In the genomic region with DNA sequence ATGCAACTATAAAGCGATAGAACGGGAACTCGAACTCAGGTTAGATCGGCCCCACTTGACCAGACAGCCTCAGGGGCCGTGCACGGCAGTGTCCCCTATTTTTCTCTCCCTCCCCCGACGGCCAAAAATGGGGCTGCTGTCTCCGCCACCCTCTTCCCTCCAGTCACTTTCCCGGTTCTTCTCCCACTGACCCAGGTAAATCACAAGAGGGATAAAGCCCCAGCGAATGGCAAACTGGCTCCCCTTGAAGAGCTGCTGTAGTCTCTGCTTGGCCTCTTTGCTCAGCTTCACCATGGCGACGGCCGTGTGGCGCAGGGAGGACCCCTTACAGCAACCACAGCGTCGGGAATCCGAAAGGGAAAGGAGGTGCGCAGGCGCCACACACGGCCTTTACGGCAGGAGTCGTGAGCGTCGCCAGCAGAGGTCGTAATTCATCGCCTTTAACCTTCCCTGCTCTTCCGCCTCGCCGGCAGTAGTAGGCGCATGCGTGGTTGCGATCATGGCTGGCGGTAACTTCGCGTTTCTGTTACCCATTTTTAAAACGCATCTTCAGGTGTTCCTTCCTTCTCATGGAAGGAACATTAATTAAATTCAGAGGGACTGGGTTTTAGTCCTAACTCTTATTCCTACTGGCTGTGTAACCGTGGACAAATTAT, we compare ENCODE assay signal across 8 cellular contexts. TPM values are rescaled to one million over a fixed set of nuclear protein-coding genes. Genes with fewer than 3 reads are reported as not detected.
DNase-seq lines count a peak whose midpoint lies in the region; ATAC-seq and TF ChIP-seq lines count a peak whose summit lies in the region.

A gene (minus strand): TSS at position 364 of the 656 bp plus-strand sequence. CDS start 70 bp downstream, at position 294.

- 0% methylated on average over 3 to 26 of the region's 38 CpGs for WGBS in gastroesophageal sphincter (ENCODE audit: low coverage in 1 of 2), 2 donors

- H3K9ac ChIP-seq in SK-N-MC (ENCODE audit: insufficient read length), result peak within 1 kb of the TSS; percentile 86

- H3K4me3 ChIP-seq in GM06990 (replicated peaks; ENCODE audit: low read depth, low read length) (peak within 1 kb of the TSS; percentile 81), NB4 (ENCODE audit: low read depth, low read length) (peak within 1 kb of the TSS; percentile 97), SK-N-MC (peak within 1 kb of the TSS; percentile 90), gastroesophageal sphincter (peak within 1 kb of the TSS; percentile 89 to 99), neutrophil (ENCODE audit: low read depth in 1 of 2, low read length in 1 of 2) (peak within 1 kb of the TSS; percentile 90 to 99)

- peak within 1 kb of the TSS; percentile 97 for H3K4me3 Mint-ChIP-seq in HFFc6
- H3K4me3 Mint-ChIP-seq in activated naive CD4-positive, alpha-beta T cell treated with anti-CD3 and anti-CD28 coated beads, Interleukin-2, amount 10 ng/mL, durations not matched to agents 7 days and 5 days, result peak within 1 kb of the TSS; percentile 99

- peaks cover 32% of the 10 kb centered on the region for H3K36me3 Mint-ChIP-seq in HFFc6 (ENCODE audit: low read depth)
- H3K36me3 Mint-ChIP-seq in activated naive CD4-positive, alpha-beta T cell treated with anti-CD3 and anti-CD28 coated beads, Interleukin-2, amount 10 ng/mL, durations not matched to agents 7 days and 5 days, result peaks cover 16% of the 10 kb centered on the region

- DNase-seq in GM06990 (ENCODE audit: extremely low read depth, insufficient read length) (peak; percentile 92), HFFc6 (peak; percentile 90), NB4 (ENCODE audit: low read depth) (peak; percentile 99), SK-N-MC (ENCODE audit: low read depth, low spot score) (peak; percentile 86), substantia nigra (lab: John Stamatoyannopoulos, UW) (peak; percentile 29 to 91 (median 79))
- DNase-seq in activated naive CD4-positive, alpha-beta T cell treated with anti-CD3 and anti-CD28 coated beads, Interleukin-2, amount 10 ng/mL, durations not matched to agents 7 days and 5 days, result peak; percentile 91

- TF ChIP-seq POLR2A in NB4 (IDR thresholded peaks at IDR 0.05; ENCODE audit: extremely low read depth, insufficient read length), result peak; percentile 91
- TF ChIP-seq POLR2A in gastroesophageal sphincter (IDR thresholded peaks at IDR 0.05), result peak; percentile 37 to 59

- peak within 1 kb of the TSS; percentile 98 for H3K27ac Mint-ChIP-seq in HFFc6
- peak within 1 kb of the TSS; percentile 92 for H3K27ac Mint-ChIP-seq in activated naive CD4-positive, alpha-beta T cell treated with anti-CD3 and anti-CD28 coated beads, Interleukin-2, amount 10 ng/mL, durations not matched to agents 7 days and 5 days

- H3K27me3 Mint-ChIP-seq in HFFc6 (ENCODE audit: insufficient read depth), result no peaks in the 10 kb centered on the region; the same call in none of the 2 replicates
- H3K27me3 Mint-ChIP-seq in activated naive CD4-positive, alpha-beta T cell treated with anti-CD3 and anti-CD28 coated beads, Interleukin-2, amount 10 ng/mL, durations not matched to agents 7 days and 5 days, result peaks cover 28% of the 10 kb centered on the region

- no peaks in the 10 kb centered on the region for H3K27me3 ChIP-seq in GM06990 (replicated peaks; ENCODE audit: control insufficient read depth, insufficient read depth, low read length)
- H3K27me3 ChIP-seq in gastroesophageal sphincter, result peaks cover 1% of the 10 kb centered on the region
- H3K27me3 ChIP-seq in neutrophil, result peaks cover 48% of the 10 kb centered on the region

- ATAC-seq in gastroesophageal sphincter, result peak; percentile 95

- H3K27ac ChIP-seq in SK-N-MC (peak within 1 kb of the TSS; percentile 42; the same call in 1 of the 2 replicates), gastroesophageal sphincter (peak within 1 kb of the TSS; percentile 82 to 90 (median 86)), neutrophil (peak within 1 kb of the TSS; percentile 68), substantia nigra (ENCODE audit: low read depth, low read length, poor library complexity, severe bottlenecking) (peak within 1 kb of the TSS; percentile 82)

- H3K9me3 ChIP-seq in SK-N-MC (ENCODE audit: low read depth, low read length) (no peaks in the 10 kb centered on the region), gastroesophageal sphincter (no peaks in the 10 kb centered on the region), neutrophil (no peaks in the 10 kb centered on the region)

- H3K4me1 ChIP-seq in gastroesophageal sphincter, result peaks cover 0 to 37% (median 8%) of the 10 kb centered on the region in 3 donors
- peaks cover 9 to 17% of the 10 kb centered on the region in 2 experiments for H3K4me1 ChIP-seq in neutrophil (ENCODE audit: control insufficient read depth in 1 of 2, insufficient read depth in 1 of 2, low read depth in 1 of 2, low read length in 1 of 2)

- TF ChIP-seq CTCF in GM06990 (IDR thresholded peaks at IDR 0.05; ENCODE audit: insufficient read depth, low read length, poor library complexity, severe bottlenecking) (peak; percentile 26), HFFc6 (IDR thresholded peaks at IDR 0.05) (peak; percentile 82), NB4 (IDR thresholded peaks at IDR 0.05; ENCODE audit: low read depth, low read length) (no peak), gastroesophageal sphincter (IDR thresholded peaks at IDR 0.05) (peak; percentile 31 to 83 (median 70)), neutrophil (IDR thresholded peaks at IDR 0.05) (peak; percentile 76)

- peaks cover 36% of the 10 kb centered on the region for H3K4me1 Mint-ChIP-seq in HFFc6 (ENCODE audit: low read depth)
- peaks cover 37% of the 10 kb centered on the region for H3K4me1 Mint-ChIP-seq in activated naive CD4-positive, alpha-beta T cell treated with anti-CD3 and anti-CD28 coated beads, Interleukin-2, amount 10 ng/mL, durations not matched to agents 7 days and 5 days

- no peaks in the 10 kb centered on the region for H3K9me3 Mint-ChIP-seq in HFFc6
- no peaks in the 10 kb centered on the region for H3K9me3 Mint-ChIP-seq in activated naive CD4-positive, alpha-beta T cell treated with anti-CD3 and anti-CD28 coated beads, Interleukin-2, amount 10 ng/mL, durations not matched to agents 7 days and 5 days

- CTCF ChIA-PET in activated naive CD4-positive, alpha-beta T cell treated with anti-CD3 and anti-CD28 coated beads, Interleukin-2, amount 10 ng/mL, durations not matched to agents 7 days and 5 days (lab: Charles Lee), result interaction anchor here (0.7 to 1.6 kb wide), 6 partner anchors 10 to 233 kb away, joined by 3 to 5 read pairs (median 3); no protein-coding TSS in a partner anchor

- no peaks in the 10 kb centered on the region for H3K36me3 ChIP-seq in GM06990 (ENCODE audit: control insufficient read depth, insufficient read depth, low read length)
- H3K36me3 ChIP-seq in SK-N-MC (ENCODE audit: insufficient read depth, low read length), result peaks cover 11% of the 10 kb centered on the region
- peaks cover 0 to 10% of the 10 kb centered on the region in 2 donors for H3K36me3 ChIP-seq in gastroesophageal sphincter
- peaks cover 3% of the 10 kb centered on the region for H3K36me3 ChIP-seq in neutrophil

- TF ChIP-seq EP300 in gastroesophageal sphincter (IDR thresholded peaks at IDR 0.05), result no peak

RNA-seq across cellular contexts. Expression of the gene that starts here (rescaled TPM):
- 100 to 1,000 TPM; 234 to 372 (median 324) TPM for total RNA-seq in HFFc6 (2021; fragmentation: NEBNext Ultra II Directional; extraction: Animal tissue kit (Norgen Biotek cat#: 25700))
- 100 to 1,000 TPM; 121 to 340 (median 231) TPM for total RNA-seq in gastroesophageal sphincter

Comparison
In these comparisons a context has a peak if more than half of its experiments do, and no peak if none do; other contexts are left out.
1. Peak in every context shown above with its lines: DNase-seq, ATAC-seq, H3K4me3 ChIP-seq and H3K27ac ChIP-seq.